21 cellular contexts compared by ENCODE assay signal in genomic region chr12:9271875-9272274, GRCh38.
A peak's percentile ranks its signal among the peaks of the same experiment; 100 is the strongest.
DNase-seq lines count a peak whose midpoint lies in the region; FAIRE-seq and TF ChIP-seq lines count a peak whose summit lies in the region.
"Had no signal": no experiment of that assay in that cellular context is flagged by ENCODE, and none has a peak within 500 bp of the region (broad histone marks: within the 10 kb centered on the region; RNA-seq: fewer than 3 reads in every experiment).

No MANE protein-coding gene starts in this region.

- H3K4me3 ChIP-seq in HEK293 (ENCODE audit: low read depth, low read length) (no peak overlapping the region), keratinocyte (ENCODE audit: control insufficient read depth in 2 of 3, extremely low read depth in 1 of 3, insufficient read depth in 2 of 3, low read depth in 1 of 3, low read length in 3 of 3) (no peak overlapping the region), small intestine (ENCODE audit: low read depth in 1 of 2, low read length in 2 of 2) (no peak overlapping the region), SJCRH30 (no peak overlapping the region)
- H3K4me3 ChIP-seq: BLaER1 treated with 17β-estradiol and CSF1 and Interleukin-3, amounts not matched to agents 10 nM and 100 nM; GM23338 had no signal

- H3K4me3 Mint-ChIP-seq in activated T-cell treated with anti-CD3 and anti-CD28 coated beads, Interleukin-2, amount 50 U/mL, for 24 hours = no peak overlapping the region
- H3K4me3 Mint-ChIP-seq: CD14-positive monocyte; CD4-positive, alpha-beta T cell; CD8-positive, alpha-beta memory T cell; GM23338; H9; HFFc6 had no signal

- peak overlapping the region; percentile 2; the same call in 1 of the 2 replicates for H3K27ac ChIP-seq in 22Rv1
- no peak overlapping the region for H3K27ac ChIP-seq in HEK293 (ENCODE audit: extremely low read depth, low read depth, low read length)
- H3K27ac ChIP-seq in keratinocyte (ENCODE audit: control insufficient read depth, insufficient read depth, low read length) = no peak overlapping the region
- H3K27ac ChIP-seq in small intestine (ENCODE audit: low read depth in 1 of 2, low read length in 1 of 2) = no peak overlapping the region
- H3K27ac ChIP-seq in SJCRH30 = no peak overlapping the region
- H3K27ac ChIP-seq: BLaER1 treated with 17β-estradiol and CSF1 and Interleukin-3, amounts not matched to agents 10 nM and 100 nM had no signal

- no peaks in the 10 kb centered on the region for H3K9me3 ChIP-seq in HEK293 (ENCODE audit: control insufficient read depth, insufficient read depth, low read depth, low read length)
- H3K9me3 ChIP-seq in keratinocyte (ENCODE audit: control insufficient read depth, low read depth, low read length) = no peaks in the 10 kb centered on the region
- H3K9me3 ChIP-seq in small intestine (ENCODE audit: control insufficient read depth, low read depth) = no peaks in the 10 kb centered on the region
- no peaks in the 10 kb centered on the region; the same call in 1 of the 2 replicates for H3K9me3 ChIP-seq in SJCRH30 (replicated peaks)
- H3K9me3 ChIP-seq: BE2C; BLaER1 treated with 17β-estradiol and CSF1 and Interleukin-3, amounts not matched to agents 10 nM and 100 nM had no signal

- H3K27me3 ChIP-seq in keratinocyte (ENCODE audit: control insufficient read depth, extremely low read depth, insufficient read depth, low read length) (no peaks in the 10 kb centered on the region), small intestine (ENCODE audit: control insufficient read depth in 2 of 2, insufficient read depth in 2 of 2, low read length in 2 of 2) (no peaks in the 10 kb centered on the region), SJCRH30 (no peaks in the 10 kb centered on the region)
- H3K27me3 ChIP-seq: BLaER1 treated with 17β-estradiol and CSF1 and Interleukin-3, amounts not matched to agents 10 nM and 100 nM had no signal

- H3K36me3 ChIP-seq in HEK293 (ENCODE audit: control insufficient read depth in 2 of 2, insufficient read depth in 1 of 2, low read length in 2 of 2) = no peaks in the 10 kb centered on the region
- no peaks in the 10 kb centered on the region for H3K36me3 ChIP-seq in keratinocyte (ENCODE audit: control insufficient read depth in 2 of 2, extremely low read depth in 1 of 2, insufficient read depth in 2 of 2, low read length in 2 of 2)
- H3K36me3 ChIP-seq in small intestine (ENCODE audit: control insufficient read depth in 2 of 2, insufficient read depth in 2 of 2, low read length in 2 of 2) = no peaks in the 10 kb centered on the region
- no peaks in the 10 kb centered on the region; the same call in 1 of the 2 replicates for H3K36me3 ChIP-seq in SJCRH30
- H3K36me3 ChIP-seq: BE2C; BLaER1 treated with 17β-estradiol and CSF1 and Interleukin-3, amounts not matched to agents 10 nM and 100 nM had no signal

- dilution Hi-C loops in keratinocyte (cut with MboI; ENCODE audit: extremely low pct_ligation_motif_present, low sequenced_read_pairs) = loop anchor here (25.0 kb wide), 1 partner anchor 110 kb away; no protein-coding TSS in a partner anchor

- H4K20me1 ChIP-seq in keratinocyte (ENCODE audit: control insufficient read depth, extremely low read depth, insufficient read depth, low read length) = no peaks in the 10 kb centered on the region
- H4K20me1 ChIP-seq: BLaER1 treated with 17β-estradiol and CSF1 and Interleukin-3, amounts not matched to agents 10 nM and 100 nM had no signal

- H3K36me3 Mint-ChIP-seq in activated T-cell treated with anti-CD3 and anti-CD28 coated beads, Interleukin-2, amount 50 U/mL, for 24 hours (ENCODE audit: low read depth) = no peaks in the 10 kb centered on the region
- H3K36me3 Mint-ChIP-seq: CD14-positive monocyte; CD8-positive, alpha-beta memory T cell had no signal

- no peak overlapping the region for H3K9ac ChIP-seq in keratinocyte (ENCODE audit: control insufficient read depth, extremely low read depth, insufficient read depth, low read length)
- H3K9ac ChIP-seq: BLaER1 treated with 17β-estradiol and CSF1 and Interleukin-3, amounts not matched to agents 10 nM and 100 nM had no signal

- H3K4me1 Mint-ChIP-seq in activated T-cell treated with anti-CD3 and anti-CD28 coated beads, Interleukin-2, amount 50 U/mL, for 24 hours (ENCODE audit: low read depth) = no peaks in the 10 kb centered on the region
- H3K4me1 Mint-ChIP-seq: CD14-positive monocyte; CD8-positive, alpha-beta memory T cell had no signal

- peaks cover under 1% of the 10 kb centered on the region for H3K27me3 Mint-ChIP-seq in activated T-cell treated with anti-CD3 and anti-CD28 coated beads, Interleukin-2, amount 50 U/mL, for 24 hours

- no peaks in the 10 kb centered on the region for H3K79me2 ChIP-seq in keratinocyte (ENCODE audit: control insufficient read depth, insufficient read depth, low read length)

- 82 to 100% (median 89%) methylated on average over 1 of the region's 1 CpG for WGBS in small intestine, 3 donors

- peak; percentile 55 for FAIRE-seq in keratinocyte (lab: Jason Lieb, UNC)
- FAIRE-seq in small intestine (lab: Jason Lieb, UNC) = no peak
- FAIRE-seq: A204.1, GM12891, GM18507 had no signal

- H2AFZ ChIP-seq in keratinocyte (ENCODE audit: control insufficient read depth, low read length) = no peak overlapping the region
- H2AFZ ChIP-seq: GM23338 had no signal

- H3K27ac Mint-ChIP-seq in activated T-cell treated with anti-CD3 and anti-CD28 coated beads, Interleukin-2, amount 50 U/mL, for 24 hours = no peak overlapping the region
- H3K27ac Mint-ChIP-seq: CD14-positive monocyte; CD4-positive, alpha-beta T cell; CD8-positive, alpha-beta memory T cell; GM23338; H9; HFFc6 had no signal

- peaks cover 7% of the 10 kb centered on the region; the same call in 1 of the 2 replicates for H3K4me1 ChIP-seq in HEK293 (ENCODE audit: control insufficient read depth, insufficient read depth, low read length)
- H3K4me1 ChIP-seq in keratinocyte (ENCODE audit: control insufficient read depth, extremely low read depth, insufficient read depth, low read length) = peaks cover 6% of the 10 kb centered on the region
- no peaks in the 10 kb centered on the region for H3K4me1 ChIP-seq in small intestine (ENCODE audit: control insufficient read depth in 2 of 2, insufficient read depth in 1 of 2, low read depth in 1 of 2, low read length in 1 of 2)
- peaks cover 3% of the 10 kb centered on the region; the same call in 1 of the 2 replicates for H3K4me1 ChIP-seq in SJCRH30
- H3K4me1 ChIP-seq: BE2C had no signal

- no peak overlapping the region for H3K4me2 ChIP-seq in keratinocyte (ENCODE audit: control insufficient read depth, extremely low read depth, insufficient read depth, low read depth, low read length)
- H3K4me2 ChIP-seq: BLaER1 treated with 17β-estradiol and CSF1 and Interleukin-3, amounts not matched to agents 10 nM and 100 nM; GM23338 had no signal

- DNase-seq in keratinocyte (ENCODE audit: low read depth, low spot score) (no peak), small intestine (no peak), SJCRH30 (no peak)
- no peak for DNase-seq in activated T-cell treated with anti-CD3 and anti-CD28 coated beads, Interleukin-2, amount 50 U/mL, for 24 hours
- DNase-seq: AML-193; BE2C; CD4-positive, alpha-beta T cell; CD8-positive, alpha-beta memory T cell; DMS53; DMS79 treated with DMSO at 0.1 percent for 48 hours; GF-D8; H9; HFFc6 had no signal

- H3K9me1 ChIP-seq in keratinocyte (ENCODE audit: control insufficient read depth, extremely low read depth, insufficient read depth, low read length) = no peaks in the 10 kb centered on the region

- POLR2A ChIA-PET in HEK293 (lab: Yijun Ruan, JAX) = no interaction called here

- H3K9me3 Mint-ChIP-seq in activated T-cell treated with anti-CD3 and anti-CD28 coated beads, Interleukin-2, amount 50 U/mL, for 24 hours = no peaks in the 10 kb centered on the region
- H3K9me3 Mint-ChIP-seq: CD4-positive, alpha-beta T cell; CD8-positive, alpha-beta memory T cell; GM23338; H9; HFFc6 had no signal

- TF ChIP-seq CTCF in 22Rv1 (IDR thresholded peaks at IDR 0.05) (no peak), HEK293 (tag by site-specific recombination; IDR thresholded peaks at IDR 0.05) (no peak), keratinocyte (optimal IDR thresholded peaks at IDR 0.05 in 1 of 3, IDR thresholded peaks at IDR 0.05 in 1 of 3, conservative IDR thresholded peaks at IDR 0.05 in 1 of 3; ENCODE audit: extremely low read depth in 1 of 3, insufficient read depth in 2 of 3, low read length in 3 of 3) (no peak)

- CTCF ChIA-PET in HEK293 (lab: Yijun Ruan, JAX) = interaction anchor here (0.5 to 0.7 kb wide), 3 partner anchors 222 to 615 kb away, joined by 3 to 4 read pairs (median 3); no protein-coding TSS in a partner anchor

TF ChIP-seq in HEK293, 187 proteins besides CTCF, POLR2A, EP300 and RAD21:
- TF ChIP-seq, protein P1, sequence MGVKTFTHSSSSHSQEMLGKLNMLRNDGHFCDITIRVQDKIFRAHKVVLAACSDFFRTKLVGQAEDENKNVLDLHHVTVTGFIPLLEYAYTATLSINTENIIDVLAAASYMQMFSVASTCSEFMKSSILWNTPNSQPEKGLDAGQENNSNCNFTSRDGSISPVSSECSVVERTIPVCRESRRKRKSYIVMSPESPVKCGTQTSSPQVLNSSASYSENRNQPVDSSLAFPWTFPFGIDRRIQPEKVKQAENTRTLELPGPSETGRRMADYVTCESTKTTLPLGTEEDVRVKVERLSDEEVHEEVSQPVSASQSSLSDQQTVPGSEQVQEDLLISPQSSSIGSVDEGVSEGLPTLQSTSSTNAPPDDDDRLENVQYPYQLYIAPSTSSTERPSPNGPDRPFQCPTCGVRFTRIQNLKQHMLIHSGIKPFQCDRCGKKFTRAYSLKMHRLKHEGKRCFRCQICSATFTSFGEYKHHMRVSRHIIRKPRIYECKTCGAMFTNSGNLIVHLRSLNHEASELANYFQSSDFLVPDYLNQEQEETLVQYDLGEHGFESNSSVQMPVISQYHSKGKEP (tag by site-specific recombination; IDR thresholded peaks at IDR 0.05) = no peak
- TF ChIP-seq ZNF624 (tag by site-specific recombination; IDR thresholded peaks at IDR 0.05) (no peak), ZNF133 (tag by site-specific recombination; IDR thresholded peaks at IDR 0.05) (peak; percentile 47; the same call in 1 of the 2 replicates), EGR2 (tag by site-specific recombination; IDR thresholded peaks at IDR 0.05; ENCODE audit: low read depth) (no peak), ZNF654 (tag by site-specific recombination; IDR thresholded peaks at IDR 0.05; ENCODE audit: low read depth) (no peak)
